1 cellular context compared by ENCODE assay signal in genomic region chr3:12868039-12869024, GRCh38.
A peak's percentile ranks its signal among the peaks of the same experiment; 100 is the strongest.
TF ChIP-seq lines count a peak whose summit lies in the region.

No MANE protein-coding gene starts in this region.

TF ChIP-seq in K562, 482 proteins besides CTCF, POLR2A, EP300 and RAD21 (continued from another document and continues in another):
- TF ChIP-seq MTA1 (IDR thresholded peaks at IDR 0.05; ENCODE audit: borderline replicate concordance) (peak; percentile 58; the same call in 1 of the 2 replicates), PHB (CRISPR knock-in tag; IDR thresholded peaks at IDR 0.05) (peak; percentile 14; the same call in 1 of the 2 replicates), BRD9 (IDR thresholded peaks at IDR 0.05; ENCODE audit: low read depth, partially characterized antibody) (peak; percentile 87), ILK (tag; IDR thresholded peaks at IDR 0.05; ENCODE audit: borderline replicate concordance, low read depth) (no peak), YY1 (IDR thresholded peaks at IDR 0.05; ENCODE audit: borderline replicate concordance in 1 of 3, control insufficient read depth in 1 of 3, extremely low read depth in 1 of 3, insufficient read depth in 3 of 3, insufficient read length in 1 of 3, insufficient replicate concordance in 2 of 3, low read depth in 1 of 3, low read length in 2 of 3) (peak in 1 of 3 experiments; percentile 34), ZBTB33 (CRISPR knock-in tag; IDR thresholded peaks at IDR 0.05) (0 out of 2 replicates have a peak, but pooled peaks have one; percentile 60), LARP7 (IDR thresholded peaks at IDR 0.05) (0 out of 2 replicates have a peak, but pooled peaks have one; percentile 27), SPI1 (IDR thresholded peaks at IDR 0.05; ENCODE audit: borderline replicate concordance, low read depth, low read length) (peak; percentile 82), CREB1 (IDR thresholded peaks at IDR 0.05) (peak; percentile 29; the same call in 1 of the 2 replicates), CREB1 (CRISPR knock-in tag; IDR thresholded peaks at IDR 0.05) (peak; percentile 71; the same call in 1 of the 2 replicates), C11orf30 (IDR thresholded peaks at IDR 0.05; ENCODE audit: low read depth) (peak; percentile 48), SETDB1 (IDR thresholded peaks at IDR 0.05; ENCODE audit: low read length) (no peak), DPF2 (IDR thresholded peaks at IDR 0.05) (peak; percentile 92), DEAF1 (CRISPR knock-in tag; IDR thresholded peaks at IDR 0.05) (peak; percentile 98), ZFP36 (IDR thresholded peaks at IDR 0.05; ENCODE audit: low read depth, low read length, partially characterized antibody) (peak; percentile 63), SP1 (CRISPR knock-in tag; IDR thresholded peaks at IDR 0.05) (peak; percentile 89), KLF13 (tag; IDR thresholded peaks at IDR 0.05; ENCODE audit: borderline replicate concordance, low read depth) (0 out of 2 replicates have a peak, but pooled peaks have one; percentile 13), ARNT (IDR thresholded peaks at IDR 0.05) (peak; percentile 33 to 81; a peak in 2 of 4 replicates), ATF6 (CRISPR knock-in tag; IDR thresholded peaks at IDR 0.05) (peak; percentile 89), ZHX1 (conservative IDR thresholded peaks at IDR 0.05; ENCODE audit: low read length) (0 out of 2 replicates have a peak, but pooled peaks have one; percentile 72), HMG20B (CRISPR knock-in tag; IDR thresholded peaks at IDR 0.05) (no peak), ZNF384 (IDR thresholded peaks at IDR 0.05; ENCODE audit: low read depth, low read length) (peak; percentile 62), GABPB1 (CRISPR knock-in tag; IDR thresholded peaks at IDR 0.05) (peak; percentile 78), ZFP30 (CRISPR knock-in tag; IDR thresholded peaks at IDR 0.05; ENCODE audit: borderline replicate concordance) (no peak), RAD51 (IDR thresholded peaks at IDR 0.05; ENCODE audit: borderline replicate concordance, low read depth) (peak; percentile 85), KDM5B (IDR thresholded peaks at IDR 0.05; ENCODE audit: insufficient replicate concordance, low read depth, low read length) (peak; percentile 86), CBFA2T2 (conservative IDR thresholded peaks at IDR 0.05) (peak; percentile 33; the same call in 1 of the 2 replicates), SUPT5H (IDR thresholded peaks at IDR 0.05) (peak; percentile 63), JUND (IDR thresholded peaks at IDR 0.05; ENCODE audit: borderline replicate concordance, low read depth, low read length) (peak; percentile 96), JUND (tag; IDR thresholded peaks at IDR 0.05; ENCODE audit: borderline replicate concordance, low read depth, low read length) (peak; percentile 98), NONO (IDR thresholded peaks at IDR 0.05; ENCODE audit: low read depth in 2 of 2, low read length in 1 of 2) (peak in 1 of 2 experiments; percentile 79; a peak in 1 of 4 replicates), ZNF592 (IDR thresholded peaks at IDR 0.05) (0 out of 2 replicates have a peak, but pooled peaks have one; percentile 57), ZNF165 (CRISPR knock-in tag; IDR thresholded peaks at IDR 0.05; ENCODE audit: borderline replicate concordance) (0 out of 2 replicates have a peak, but pooled peaks have one; percentile 21), NFATC3 (IDR thresholded peaks at IDR 0.05) (no peak), STAT6 (CRISPR knock-in tag; IDR thresholded peaks at IDR 0.05) (peak; percentile 97; the same call in 1 of the 2 replicates), ZBTB2 (IDR thresholded peaks at IDR 0.05) (peak; percentile 68; the same call in 1 of the 2 replicates), VEZF1 (CRISPR knock-in tag; IDR thresholded peaks at IDR 0.05) (peak; percentile 56), RBM22 (IDR thresholded peaks at IDR 0.05; ENCODE audit: low read depth, low read length, poor library complexity, severe bottlenecking) (no peak), ZNF23 (CRISPR knock-in tag; IDR thresholded peaks at IDR 0.05) (0 out of 2 replicates have a peak, but pooled peaks have one; percentile 17), STAT5B (CRISPR knock-in tag; IDR thresholded peaks at IDR 0.05) (no peak), ID3 (CRISPR knock-in tag; IDR thresholded peaks at IDR 0.05) (no peak), ID3 (tag; IDR thresholded peaks at IDR 0.05) (peak; percentile 94), FOXK2 (conservative IDR thresholded peaks at IDR 0.05 in 1 of 2, IDR thresholded peaks at IDR 0.05 in 1 of 2; ENCODE audit: low read depth in 2 of 2) (peak; percentile 38 to 76), RB1 (IDR thresholded peaks at IDR 0.05; ENCODE audit: low read depth) (peak; percentile 93)
